19 cellular contexts compared by ENCODE assay signal in the genomic region with DNA sequence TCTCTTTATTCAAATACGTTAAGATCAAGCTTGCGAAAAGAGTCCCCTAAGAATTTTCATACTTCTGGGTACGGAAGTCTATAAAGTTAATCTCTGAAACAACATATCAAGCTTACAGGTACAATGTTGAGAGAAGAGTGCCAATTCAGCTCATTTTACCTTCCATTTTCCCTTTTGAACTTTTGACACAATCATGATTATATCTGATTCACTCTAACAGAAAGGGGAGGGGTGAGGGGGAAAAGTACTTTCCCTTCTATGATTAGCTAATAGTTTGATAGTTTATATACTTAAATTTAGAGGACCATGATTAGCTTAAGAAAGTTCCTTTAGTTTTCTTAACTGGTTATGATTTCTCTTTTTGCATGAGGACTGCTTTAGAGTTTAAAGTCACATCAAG. TPM values are rescaled to one million over a fixed set of nuclear protein-coding genes. Genes with fewer than 3 reads are reported as not detected.
A peak's percentile ranks its signal among the peaks of the same experiment; 100 is the strongest.
DNase-seq lines count a peak whose midpoint lies in the region; ATAC-seq, FAIRE-seq and TF ChIP-seq lines count a peak whose summit lies in the region.
"Had no signal": no experiment of that assay in that cellular context is flagged by ENCODE, and none has a peak within 500 bp of the region (broad histone marks: within the 10 kb centered on the region; RNA-seq: fewer than 3 reads in every experiment).

No MANE protein-coding gene starts in this region.

- no peaks in the 10 kb centered on the region for H3K9me3 Mint-ChIP-seq in endodermal cell
- H3K9me3 Mint-ChIP-seq: CD4-positive, alpha-beta memory T cell; H9 had no signal

- no peaks in the 10 kb centered on the region for H3K27me3 ChIP-seq in endodermal cell (ENCODE audit: control insufficient read depth, insufficient read depth, low read length, poor library complexity, severe bottlenecking)
- no peaks in the 10 kb centered on the region for H3K27me3 ChIP-seq in small intestine (ENCODE audit: control insufficient read depth in 2 of 2, insufficient read depth in 2 of 2, low read length in 2 of 2)
- H3K27me3 ChIP-seq: BLaER1 treated with 17β-estradiol and CSF1 and Interleukin-3, amounts not matched to agents 10 nM and 100 nM; Peyer's patch had no signal

- H3K4me1 ChIP-seq in HEK293 (ENCODE audit: control insufficient read depth, insufficient read depth, low read length) (peaks cover 7% of the 10 kb centered on the region; the same call in 1 of the 2 replicates), endodermal cell (ENCODE audit: control insufficient read depth, insufficient read depth, low read length) (no peaks in the 10 kb centered on the region), small intestine (ENCODE audit: control insufficient read depth in 2 of 2, insufficient read depth in 1 of 2, low read depth in 1 of 2, low read length in 1 of 2) (no peaks in the 10 kb centered on the region)
- H3K4me1 ChIP-seq: Caco-2, Peyer's patch had no signal

- no peak overlapping the region for H3K4me3 Mint-ChIP-seq in endodermal cell
- H3K4me3 Mint-ChIP-seq: H9 had no signal

- FAIRE-seq in GM18507 (lab: Jason Lieb, UNC) (peak; percentile 21), small intestine (lab: Jason Lieb, UNC) (no peak), GM12892 (lab: Jason Lieb, UNC) (no peak)

- H3K4me3 ChIP-seq in HEK293 (ENCODE audit: low read depth, low read length) (no peak overlapping the region), endodermal cell (ENCODE audit: low read length) (no peak overlapping the region), small intestine (ENCODE audit: low read depth in 1 of 2, low read length in 2 of 2) (no peak overlapping the region), foreskin fibroblast (ENCODE audit: low read depth in 1 of 2, low read length in 2 of 2) (no peak overlapping the region)
- H3K4me3 ChIP-seq: BLaER1 treated with 17β-estradiol and CSF1 and Interleukin-3, amounts not matched to agents 10 nM and 100 nM; Peyer's patch had no signal

- H3K27ac Mint-ChIP-seq in endodermal cell: peak overlapping the region; percentile 52

- H3K9me3 ChIP-seq in HEK293 (ENCODE audit: control insufficient read depth, insufficient read depth, low read depth, low read length) (no peaks in the 10 kb centered on the region), endodermal cell (ENCODE audit: control insufficient read depth, low read length) (no peaks in the 10 kb centered on the region), small intestine (ENCODE audit: control insufficient read depth, low read depth) (no peaks in the 10 kb centered on the region)
- H3K9me3 ChIP-seq: BLaER1 treated with 17β-estradiol and CSF1 and Interleukin-3, amounts not matched to agents 10 nM and 100 nM; Caco-2; Peyer's patch had no signal

- H3K9ac ChIP-seq in endodermal cell (ENCODE audit: extremely low read depth, low read length, poor library complexity, severe bottlenecking): no peak overlapping the region
- H3K9ac ChIP-seq: BLaER1 treated with 17β-estradiol and CSF1 and Interleukin-3, amounts not matched to agents 10 nM and 100 nM had no signal

- DNase-seq in GM18507 (ENCODE audit: extremely low spot score, insufficient read length, low read depth) (no peak), endodermal cell (no peak), small intestine (peak; percentile 63), foreskin fibroblast (no peak), GM12892 (ENCODE audit: insufficient read length) (no peak)
- DNase-seq: Caco-2; CD4-positive, alpha-beta memory T cell; DMS 273 treated with DMSO at 0.1 percent for 48 hours; H9; KG1; MV-4-11; NCI-H1105 treated with DMSO at 0.1 percent for 48 hours; NCI-H446; NCI-H526; Peyer's patch had no signal

- H3K36me3 ChIP-seq in HEK293 (ENCODE audit: control insufficient read depth in 2 of 2, insufficient read depth in 1 of 2, low read length in 2 of 2) (peaks cover 0 to 7% of the 10 kb centered on the region in 2 experiments), endodermal cell (ENCODE audit: control insufficient read depth, insufficient read depth, low read length) (peaks cover 12% of the 10 kb centered on the region), small intestine (ENCODE audit: control insufficient read depth in 2 of 2, insufficient read depth in 2 of 2, low read length in 2 of 2) (peaks cover 0 to 2% of the 10 kb centered on the region in 2 donors)

- TF ChIP-seq POLR2A in GM12892 (IDR thresholded peaks at IDR 0.05; ENCODE audit: low read depth, low read length): no peak

- peaks cover 13% of the 10 kb centered on the region for H3K4me1 Mint-ChIP-seq in endodermal cell

- H3K36me3 Mint-ChIP-seq in endodermal cell (ENCODE audit: low read depth): peaks cover 10% of the 10 kb centered on the region

- POLR2A ChIA-PET in HEK293 (lab: Yijun Ruan, JAX): no interaction called here

- CTCF ChIA-PET in HEK293 (lab: Yijun Ruan, JAX): interaction anchor here (2.8 kb wide), 1 partner anchor 11 kb away, joined by 10 read pairs; no protein-coding TSS in a partner anchor

- WGBS in endodermal cell (ENCODE audit: insufficient coverage in 1 of 2, insufficient read length in 1 of 2), 2 experiments: 77 to 100% methylated on average over 1 to 3 of the region's 3 CpGs
- WGBS in small intestine, 3 donors: 33 to 71% (median 56%) methylated on average over 3 of the region's 3 CpGs

- ATAC-seq in GM18873 (IDR thresholded peaks at IDR 0.05; ENCODE audit: low FRiP score, unreplicated experiment): no peak
- ATAC-seq: SK-N-SH treated with all-trans-retinoic acid at 6 μM for 48 hours had no signal

- no peaks in the 10 kb centered on the region for H3K27me3 Mint-ChIP-seq in endodermal cell (ENCODE audit: insufficient read depth)
- H3K27me3 Mint-ChIP-seq: CD4-positive, alpha-beta memory T cell had no signal

- H3K27ac ChIP-seq in HEK293 (ENCODE audit: extremely low read depth, low read depth, low read length) (no peak overlapping the region), endodermal cell (ENCODE audit: low read depth, low read length) (no peak overlapping the region), small intestine (ENCODE audit: low read depth in 1 of 2, low read length in 1 of 2) (no peak overlapping the region)
- H3K27ac ChIP-seq: BLaER1 treated with 17β-estradiol and CSF1 and Interleukin-3, amounts not matched to agents 10 nM and 100 nM; Peyer's patch had no signal

- TF ChIP-seq CTCF in HEK293 (tag by site-specific recombination; IDR thresholded peaks at IDR 0.05) (no peak), endodermal cell (conservative IDR thresholded peaks at IDR 0.05) (no peak), foreskin fibroblast (IDR thresholded peaks at IDR 0.05; ENCODE audit: low read depth, low read length) (no peak)

TF ChIP-seq in HEK293, 187 proteins besides CTCF, POLR2A, EP300 and RAD21:
- TF ChIP-seq ZNF223 (tag by site-specific recombination; IDR thresholded peaks at IDR 0.05): no peak
- TF ChIP-seq, protein P1, sequence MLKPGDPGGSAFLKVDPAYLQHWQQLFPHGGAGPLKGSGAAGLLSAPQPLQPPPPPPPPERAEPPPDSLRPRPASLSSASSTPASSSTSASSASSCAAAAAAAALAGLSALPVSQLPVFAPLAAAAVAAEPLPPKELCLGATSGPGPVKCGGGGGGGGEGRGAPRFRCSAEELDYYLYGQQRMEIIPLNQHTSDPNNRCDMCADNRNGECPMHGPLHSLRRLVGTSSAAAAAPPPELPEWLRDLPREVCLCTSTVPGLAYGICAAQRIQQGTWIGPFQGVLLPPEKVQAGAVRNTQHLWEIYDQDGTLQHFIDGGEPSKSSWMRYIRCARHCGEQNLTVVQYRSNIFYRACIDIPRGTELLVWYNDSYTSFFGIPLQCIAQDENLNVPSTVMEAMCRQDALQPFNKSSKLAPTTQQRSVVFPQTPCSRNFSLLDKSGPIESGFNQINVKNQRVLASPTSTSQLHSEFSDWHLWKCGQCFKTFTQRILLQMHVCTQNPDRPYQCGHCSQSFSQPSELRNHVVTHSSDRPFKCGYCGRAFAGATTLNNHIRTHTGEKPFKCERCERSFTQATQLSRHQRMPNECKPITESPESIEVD (tag by site-specific recombination; IDR thresholded peaks at IDR 0.05): peak; percentile 34; the same call in 1 of the 2 replicates

RNA-seq across cellular contexts. Expression of a gene that starts 33.5 kb away (rescaled TPM):
- 10 to 100 TPM; 79.2 TPM for total RNA-seq in endodermal cell
- 98.8 TPM for polyA plus RNA-seq in endodermal cell (2013, experiment 1 of 2)
- polyA plus RNA-seq in endodermal cell (2013, experiment 2 of 2): 105 TPM
- polyA plus RNA-seq in small intestine: 100 to 1,000 TPM; 140 to 221 (median 196) TPM
- polyA plus RNA-seq in GM12892 (2012; ENCODE audit: missing spikeins): 112 TPM
